Comparison of ENCODE assay signal across 14 cellular contexts in the genomic region with DNA sequence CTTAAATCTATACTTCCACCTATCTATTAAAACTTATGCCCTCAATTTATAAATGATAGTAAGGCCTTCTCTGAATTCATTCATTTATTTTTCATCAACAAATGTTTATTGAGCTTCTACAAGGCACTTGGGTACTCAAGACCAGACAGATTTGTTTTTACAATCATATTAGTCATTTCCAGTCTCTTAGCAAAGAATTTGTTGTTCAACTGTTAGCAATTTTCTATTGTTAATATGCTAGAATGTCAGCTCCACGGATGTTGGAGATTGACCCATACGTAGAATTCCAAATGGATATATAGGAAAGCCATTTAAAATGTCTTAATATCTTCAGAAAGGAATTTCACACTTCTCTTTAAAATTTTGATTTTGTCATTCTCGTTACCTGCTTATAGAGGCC. TPM values are rescaled to one million over a fixed set of nuclear protein-coding genes. Genes with fewer than 3 reads are reported as not detected.
A peak's percentile ranks its signal among the peaks of the same experiment; 100 is the strongest.
DNase-seq lines count a peak whose midpoint lies in the region; ATAC-seq and TF ChIP-seq lines count a peak whose summit lies in the region.
"Had no signal": no experiment of that assay in that cellular context is flagged by ENCODE, and none has a peak within 500 bp of the region (broad histone marks: within the 10 kb centered on the region; RNA-seq: fewer than 3 reads in every experiment).

No MANE protein-coding gene starts in this region.

- H3K36me3 ChIP-seq in thoracic aorta (peaks cover 25% of the 10 kb centered on the region), WERI-Rb-1 (peaks cover 34% of the 10 kb centered on the region)

- H3K9me3 ChIP-seq in thoracic aorta = no peaks in the 10 kb centered on the region
- H3K9me3 ChIP-seq in WERI-Rb-1 (ENCODE audit: severe bottlenecking) = no peaks in the 10 kb centered on the region

- H3K27me3 ChIP-seq in thoracic aorta (replicated peaks; ENCODE audit: insufficient read depth) = no peaks in the 10 kb centered on the region
- H3K27me3 ChIP-seq in WERI-Rb-1 (ENCODE audit: insufficient read depth, low read depth, severe bottlenecking) = no peaks in the 10 kb centered on the region

- CTCF ChIA-PET in activated CD4-positive, alpha-beta memory T cell treated with anti-CD3 and anti-CD28 coated beads for 36 hours (lab: Charles Lee) = interaction anchor here (0.6 to 2.3 kb wide), 6 partner anchors 26 to 173 kb away, joined by 3 to 7 read pairs (median 4); a partner anchor contains a TSS
- CTCF ChIA-PET in activated CD4-positive, alpha-beta memory T cell treated with anti-CD3 and anti-CD28 coated beads, Interleukin-2, amount 10 ng/mL, durations not matched to agents 7 days and 5 days (lab: Charles Lee) = interaction anchor here (0.6 to 1.3 kb wide), 4 partner anchors 18 to 93 kb away, joined by 3 to 4 read pairs (median 4); no protein-coding TSS in a partner anchor

- H3K4me3 Mint-ChIP-seq in activated CD4-positive, alpha-beta memory T cell treated with anti-CD3 and anti-CD28 coated beads for 36 hours = peak overlapping the region; percentile 42
- H3K4me3 Mint-ChIP-seq in activated CD4-positive, alpha-beta memory T cell treated with anti-CD3 and anti-CD28 coated beads, Interleukin-2, amount 10 ng/mL, durations not matched to agents 7 days and 5 days = no peak overlapping the region
- H3K4me3 Mint-ChIP-seq in immature natural killer cell = peak overlapping the region in 1 of 5 donors; percentile 53

- H3K4me1 ChIP-seq in thoracic aorta (ENCODE audit: control insufficient read depth in 1 of 2, low read depth in 2 of 2) = peaks cover 59 to 85% of the 10 kb centered on the region in 2 donors

- H3K4me3 ChIP-seq in astrocyte of the spinal cord (ENCODE audit: low read depth, low read length) (no peak overlapping the region), thoracic aorta (no peak overlapping the region), WERI-Rb-1 (ENCODE audit: low read depth, low read length) (no peak overlapping the region)

- no peaks in the 10 kb centered on the region for H3K9me3 Mint-ChIP-seq in activated CD4-positive, alpha-beta memory T cell treated with anti-CD3 and anti-CD28 coated beads for 36 hours
- no peaks in the 10 kb centered on the region for H3K9me3 Mint-ChIP-seq in activated CD4-positive, alpha-beta memory T cell treated with anti-CD3 and anti-CD28 coated beads, Interleukin-2, amount 10 ng/mL, durations not matched to agents 7 days and 5 days
- no peaks in the 10 kb centered on the region for H3K9me3 Mint-ChIP-seq in immature natural killer cell
- H3K9me3 Mint-ChIP-seq: natural killer cell treated with Interleukin-12 subunit alpha and Interleukin-12 subunit beta and Interleukin-15 and Interleukin-18, amount 100 ng/mL, for 72 hours had no signal

- H3K27ac ChIP-seq in thoracic aorta (peak overlapping the region; percentile 41 to 99), WERI-Rb-1 (no peak overlapping the region)

- in situ Hi-C loops in astrocyte of the spinal cord (cut with HindIII; ENCODE audit: low sequenced_read_pairs) = no loop called here

- intact Hi-C loops in activated CD4-positive, alpha-beta memory T cell treated with anti-CD3 and anti-CD28 coated beads for 36 hours (cut with micrococcal nuclease) = no loop called here

- peaks cover 56% of the 10 kb centered on the region for H3K36me3 Mint-ChIP-seq in activated CD4-positive, alpha-beta memory T cell treated with anti-CD3 and anti-CD28 coated beads for 36 hours
- peaks cover 54% of the 10 kb centered on the region for H3K36me3 Mint-ChIP-seq in activated CD4-positive, alpha-beta memory T cell treated with anti-CD3 and anti-CD28 coated beads, Interleukin-2, amount 10 ng/mL, durations not matched to agents 7 days and 5 days (ENCODE audit: low read depth)
- H3K36me3 Mint-ChIP-seq in immature natural killer cell = peaks cover 23 to 37% (median 33%) of the 10 kb centered on the region in 3 donors

- ATAC-seq in thoracic aorta (ENCODE audit: insufficient number of reproducible peaks, low FRiP score, low read depth) (no peak), HG03135 (IDR thresholded peaks at IDR 0.05; ENCODE audit: unreplicated experiment) (no peak)
- ATAC-seq: natural killer cell treated with Interleukin-12 subunit alpha and Interleukin-12 subunit beta and Interleukin-15 and Interleukin-18, amount 100 ng/mL, for 72 hours had no signal

- H3K4me1 Mint-ChIP-seq in activated CD4-positive, alpha-beta memory T cell treated with anti-CD3 and anti-CD28 coated beads for 36 hours (ENCODE audit: low read depth) = peaks cover 74% of the 10 kb centered on the region
- peaks cover 72% of the 10 kb centered on the region for H3K4me1 Mint-ChIP-seq in activated CD4-positive, alpha-beta memory T cell treated with anti-CD3 and anti-CD28 coated beads, Interleukin-2, amount 10 ng/mL, durations not matched to agents 7 days and 5 days
- peaks cover 37 to 78% of the 10 kb centered on the region in 2 donors for H3K4me1 Mint-ChIP-seq in immature natural killer cell

- DNase-seq in activated CD4-positive, alpha-beta memory T cell treated with anti-CD3 and anti-CD28 coated beads for 36 hours = no peak
- DNase-seq in activated CD4-positive, alpha-beta memory T cell treated with anti-CD3 and anti-CD28 coated beads, Interleukin-2, amount 10 ng/mL, durations not matched to agents 7 days and 5 days = no peak
- DNase-seq in astrocyte of the spinal cord (ENCODE audit: low read depth, low spot score) (peak; percentile 69), immature natural killer cell (no peak), thoracic aorta (ENCODE audit: low spot score) (no peak), retina (no peak), WERI-Rb-1 (no peak)
- DNase-seq: 8988T; activated T-cell treated with anti-CD3 and anti-CD28 coated beads, Interleukin-2, amount 50 U/mL, for 48 hours; DMS79 treated with DMSO at 0.1 percent for 48 hours; NCI-H2081 treated with DMSO at 0.1 percent for 48 hours; stimulated activated CD4-positive, alpha-beta T cell treated with anti-CD3 and anti-CD28 coated beads, Interleukin-4, amount 100 ng/mL, for 24 hours had no signal

- peak overlapping the region; percentile 82 for H3K27ac Mint-ChIP-seq in activated CD4-positive, alpha-beta memory T cell treated with anti-CD3 and anti-CD28 coated beads for 36 hours
- H3K27ac Mint-ChIP-seq in activated CD4-positive, alpha-beta memory T cell treated with anti-CD3 and anti-CD28 coated beads, Interleukin-2, amount 10 ng/mL, durations not matched to agents 7 days and 5 days = no peak overlapping the region
- H3K27ac Mint-ChIP-seq in immature natural killer cell = peak overlapping the region in 5 of 6 donors; percentile 15 to 96 (median 72)

- POLR2A ChIA-PET in activated CD4-positive, alpha-beta memory T cell treated with anti-CD3 and anti-CD28 coated beads for 36 hours (lab: Charles Lee) = interaction anchor here (0.8 to 3.6 kb wide), 8 partner anchors 8 to 93 kb away, joined by 3 to 20 read pairs (median 7); no protein-coding TSS in a partner anchor
- POLR2A ChIA-PET in activated CD4-positive, alpha-beta memory T cell treated with anti-CD3 and anti-CD28 coated beads, Interleukin-2, amount 10 ng/mL, durations not matched to agents 7 days and 5 days (lab: Charles Lee) = interaction anchor here (1.6 to 15.6 kb wide), 4 partner anchors 8 to 37 kb away, joined by 4 to 320 read pairs (median 24); no protein-coding TSS in a partner anchor

- no peaks in the 10 kb centered on the region for H3K27me3 Mint-ChIP-seq in activated CD4-positive, alpha-beta memory T cell treated with anti-CD3 and anti-CD28 coated beads for 36 hours
- H3K27me3 Mint-ChIP-seq in activated CD4-positive, alpha-beta memory T cell treated with anti-CD3 and anti-CD28 coated beads, Interleukin-2, amount 10 ng/mL, durations not matched to agents 7 days and 5 days = no peaks in the 10 kb centered on the region
- peaks cover 0 to 6% (median 0%) of the 10 kb centered on the region in 3 donors for H3K27me3 Mint-ChIP-seq in immature natural killer cell (ENCODE audit: low read depth in 3 of 3)
- H3K27me3 Mint-ChIP-seq: natural killer cell treated with Interleukin-12 subunit alpha and Interleukin-12 subunit beta and Interleukin-15 and Interleukin-18, amount 100 ng/mL, for 72 hours had no signal

- TF ChIP-seq CTCF in astrocyte of the spinal cord (IDR thresholded peaks at IDR 0.05; ENCODE audit: low read depth, low read length) (no peak), thoracic aorta (IDR thresholded peaks at IDR 0.05) (no peak), WERI-Rb-1 (IDR thresholded peaks at IDR 0.05; ENCODE audit: low read depth, low read length) (no peak)

RNA-seq across cellular contexts. Expression of a gene that starts 36.7 kb away (rescaled TPM):
- total RNA-seq in activated CD4-positive, alpha-beta memory T cell treated with anti-CD3 and anti-CD28 coated beads for 36 hours = 10 to 100 TPM; 64.7 to 66.4 TPM
- 10 to 100 TPM; 36.0 to 39.6 TPM for total RNA-seq in activated CD4-positive, alpha-beta memory T cell treated with anti-CD3 and anti-CD28 coated beads, Interleukin-2, amount 10 ng/mL, durations not matched to agents 7 days and 5 days
- polyA plus RNA-seq in immature natural killer cell = 10 to 100 TPM; 31.4 to 98.7 (median 68.1) TPM
- 100 to 1,000 TPM; 169 to 215 TPM for total RNA-seq in thoracic aorta
